23 cellular contexts compared by ENCODE assay signal in genomic region chr10:114175667-114176066, GRCh38. TPM values are rescaled to one million over a fixed set of nuclear protein-coding genes. Genes with fewer than 3 reads are reported as not detected.
DNase-seq lines count a peak whose midpoint lies in the region; ATAC-seq and TF ChIP-seq lines count a peak whose summit lies in the region.
"Had no signal": no experiment of that assay in that cellular context is flagged by ENCODE, and none has a peak within 500 bp of the region (broad histone marks: within the 10 kb centered on the region; RNA-seq: fewer than 3 reads in every experiment).

No MANE protein-coding gene starts in this region.

- intact Hi-C loops in left colon (cut with DNase I, micrococcal nuclease): no loop called here

- no peak overlapping the region for H3K27ac ChIP-seq in hepatocyte
- H3K27ac ChIP-seq: tibial artery had no signal

- H3K36me3 Mint-ChIP-seq in activated naive CD8-positive, alpha-beta T cell: no peaks in the 10 kb centered on the region
- no peaks in the 10 kb centered on the region for H3K36me3 Mint-ChIP-seq in activated naive CD8-positive, alpha-beta T cell treated with anti-CD3 and anti-CD28 coated beads for 36 hours

- H3K4me1 Mint-ChIP-seq in activated naive CD8-positive, alpha-beta T cell (ENCODE audit: low read depth): peaks cover 34% of the 10 kb centered on the region
- peaks cover 25% of the 10 kb centered on the region for H3K4me1 Mint-ChIP-seq in activated naive CD8-positive, alpha-beta T cell treated with anti-CD3 and anti-CD28 coated beads for 36 hours

- H3K4me3 ChIP-seq in hepatocyte: no peak overlapping the region
- H3K4me3 ChIP-seq: prostate gland had no signal

- H3K27ac Mint-ChIP-seq in activated naive CD8-positive, alpha-beta T cell: no peak overlapping the region
- no peak overlapping the region for H3K27ac Mint-ChIP-seq in activated naive CD8-positive, alpha-beta T cell treated with anti-CD3 and anti-CD28 coated beads for 36 hours

- WGBS in hepatocyte (ENCODE audit: low lambda C conversion rate, missing lambda C conversion rate): 94% methylated on average over 1 of the region's 1 CpG

- no peak overlapping the region for H2AFZ ChIP-seq in hepatocyte

- TF ChIP-seq EP300 in Ishikawa (IDR thresholded peaks at IDR 0.05; ENCODE audit: borderline replicate concordance): no peak

- H3K27me3 Mint-ChIP-seq in activated naive CD8-positive, alpha-beta T cell: no peaks in the 10 kb centered on the region
- H3K27me3 Mint-ChIP-seq in activated naive CD8-positive, alpha-beta T cell treated with anti-CD3 and anti-CD28 coated beads for 36 hours: peaks cover 3% of the 10 kb centered on the region

- H3K9me2 ChIP-seq in hepatocyte (replicated peaks; ENCODE audit: insufficient read depth): no peaks in the 10 kb centered on the region

- H3K4me2 ChIP-seq in hepatocyte: peak overlapping the region; percentile 82

- H3K27me3 ChIP-seq in hepatocyte: no peaks in the 10 kb centered on the region
- H3K27me3 ChIP-seq: dorsolateral prefrontal cortex, stomach, tibial artery had no signal

- no peak for TF ChIP-seq CTCF in hepatocyte (IDR thresholded peaks at IDR 0.05; ENCODE audit: poor library complexity)

- no peaks in the 10 kb centered on the region for H3K36me3 ChIP-seq in hepatocyte (replicated peaks; ENCODE audit: insufficient read depth, low read depth)
- H3K36me3 ChIP-seq: prostate gland, stomach, tibial artery had no signal

- no peaks in the 10 kb centered on the region for H3K9me3 ChIP-seq in hepatocyte (ENCODE audit: low read depth)
- H3K9me3 ChIP-seq: prostate gland, stomach, tibial artery had no signal

- H4K20me1 ChIP-seq in hepatocyte (ENCODE audit: insufficient read depth, poor library complexity, severe bottlenecking): peaks cover 13% of the 10 kb centered on the region

- no peak for DNase-seq in activated naive CD8-positive, alpha-beta T cell treated with anti-CD3 and anti-CD28 coated beads for 36 hours
- DNase-seq in hepatocyte (ENCODE audit: low spot score): no peak
- no peak for DNase-seq in left colon
- DNase-seq in stimulated activated CD4-positive, alpha-beta T cell treated with anti-CD3 and anti-CD28 coated beads, Interleukin-15, amount 100 ng/mL, for 24 hours: no peak
- DNase-seq: activated CD4-positive, alpha-beta T cell treated with anti-CD3 and anti-CD28 coated beads, Interleukin-2, amount 50 U/mL, for 4 hours; cerebellar nuclear complex; DND-41; dorsolateral prefrontal cortex; islet precursor cell; Karpas-422; MV-4-11; NCI-H1694 treated with DMSO at 0.1 percent for 48 hours; NCI-H526 treated with DMSO at 0.1 percent for 48 hours; stomach; T1000; tibial artery had no signal

- peaks cover 32% of the 10 kb centered on the region for H3K79me2 ChIP-seq in hepatocyte

- ATAC-seq in left colon: no peak
- no peak for ATAC-seq in GM18858 (IDR thresholded peaks at IDR 0.05; ENCODE audit: unreplicated experiment)
- ATAC-seq: activated naive CD4-positive, alpha-beta T cell treated with anti-CD3 and anti-CD28 coated beads, Interleukin-2, amount 50 U/mL, for 72 hours; SK-N-SH treated with all-trans-retinoic acid at 6 μM for 48 hours had no signal

- peaks cover 3% of the 10 kb centered on the region for H3K4me1 ChIP-seq in hepatocyte (ENCODE audit: insufficient read depth)

- no peak for TF ChIP-seq RAD21 in Ishikawa (IDR thresholded peaks at IDR 0.05; ENCODE audit: low read depth)

- peak overlapping the region; percentile 51 for H3K4me3 Mint-ChIP-seq in activated naive CD8-positive, alpha-beta T cell
- H3K4me3 Mint-ChIP-seq in activated naive CD8-positive, alpha-beta T cell treated with anti-CD3 and anti-CD28 coated beads for 36 hours: no peak overlapping the region

- H3K9me3 Mint-ChIP-seq in activated naive CD8-positive, alpha-beta T cell (ENCODE audit: low read depth): no peaks in the 10 kb centered on the region
- no peaks in the 10 kb centered on the region for H3K9me3 Mint-ChIP-seq in activated naive CD8-positive, alpha-beta T cell treated with anti-CD3 and anti-CD28 coated beads for 36 hours
- H3K9me3 Mint-ChIP-seq: activated naive CD4-positive, alpha-beta T cell treated with anti-CD3 and anti-CD28 coated beads, Interleukin-2, amount 50 U/mL, for 72 hours had no signal

TF ChIP-seq in Ishikawa, 13 proteins besides CTCF, POLR2A, EP300 and RAD21:
- TF ChIP-seq TEAD4 (IDR thresholded peaks at IDR 0.05): no peak
- TF ChIP-seq NFIC (IDR thresholded peaks at IDR 0.05): peak; percentile 64

RNA-seq across cellular contexts. Expression of gene CCDC186, which starts 1.7 kb away (rescaled TPM):
- total RNA-seq in activated naive CD8-positive, alpha-beta T cell treated with anti-CD3 and anti-CD28 coated beads for 36 hours: 10 to 100 TPM in 1 of 2 experiments, 1 to 10 TPM in 1; 8.3 to 10.3 TPM
- total RNA-seq in hepatocyte (30.1 and 32.4 TPM in 2 replicates), left colon (10 to 100 TPM; 42.3 to 43.3 TPM)
- polyA plus RNA-seq in hepatocyte: 14.9 and 18.8 TPM in 2 replicates

RNA-seq across cellular contexts. Expression of gene TDRD1, which starts 3.5 kb away (rescaled TPM):
- under 1 TPM; 0.21 to 0.24 TPM for total RNA-seq in activated naive CD8-positive, alpha-beta T cell treated with anti-CD3 and anti-CD28 coated beads for 36 hours
- total RNA-seq in hepatocyte: not detected in 2 replicates
- polyA plus RNA-seq in hepatocyte: not detected in 2 replicates
- 1 to 10 TPM in 1 of 2 donors, under 1 TPM in 1; 0.64 to 2.9 TPM for total RNA-seq in left colon
- total RNA-seq: fibroblast of lung had no signal
